ENCODE assay signal across 29 cellular contexts in genomic region chr4:110816367-110816766, GRCh38.
"Had no signal": no experiment of that assay in that cellular context is flagged by ENCODE, and none has a peak within 500 bp of the region (broad histone marks: within the 10 kb centered on the region; RNA-seq: fewer than 3 reads in every experiment).

No MANE protein-coding gene starts in this region.

- H3K9me3 ChIP-seq: ascending aorta, breast epithelium, colonic mucosa, esophagus squamous epithelium, gastrocnemius medialis had no signal

- H3K27ac ChIP-seq: ascending aorta, breast epithelium, cardiac muscle cell, colonic mucosa, epithelial cell of prostate, esophagus squamous epithelium, foreskin keratinocyte, gastrocnemius medialis had no signal

- H3K27me3 ChIP-seq: ascending aorta, breast epithelium, cardiac muscle cell, colonic mucosa, esophagus squamous epithelium, foreskin keratinocyte, gastrocnemius medialis had no signal

- H3K4me1 ChIP-seq: ascending aorta, breast epithelium, colonic mucosa, esophagus squamous epithelium, foreskin keratinocyte had no signal

- DNase-seq: activated CD4-positive, alpha-beta memory T cell treated with anti-CD3 and anti-CD28 coated beads, Interleukin-2, amount 10 ng/mL, durations not matched to agents 7 days and 5 days; activated CD4-positive, alpha-beta T cell treated with anti-CD3 and anti-CD28 coated beads for 36 hours; activated CD4-positive, alpha-beta T cell treated with anti-CD3 and anti-CD28 coated beads, Interleukin-2, amount 10 ng/mL, durations not matched to agents 7 days and 5 days; activated CD4-positive, alpha-beta T cell treated with anti-CD3 and anti-CD28 coated beads, Interleukin-2, amount 50 U/mL, for 4 hours; activated CD4-positive, CD25-positive, alpha-beta regulatory T cell; activated CD4-positive, CD25-positive, alpha-beta regulatory T cell treated with anti-CD3 and anti-CD28 coated beads, Interleukin-2, amount 50 U/mL, for 72 hours; activated CD8-positive, alpha-beta memory T cell treated with anti-CD3 and anti-CD28 coated beads, Interleukin-2, amount 50 U/mL, for 48 hours; activated gamma-delta T cell; activated naive CD4-positive, alpha-beta T cell; activated naive CD4-positive, alpha-beta T cell treated with anti-CD3 and anti-CD28 coated beads, Interleukin-2, amount 10 ng/mL, durations not matched to agents 7 days and 5 days; activated naive CD8-positive, alpha-beta T cell treated with anti-CD3 and anti-CD28 coated beads, Interleukin-2, amount 10 ng/mL, durations not matched to agents 7 days and 5 days; activated T-cell treated with anti-CD3 and anti-CD28 coated beads for 4 hours; activated T-cell treated with anti-CD3 and anti-CD28 coated beads, Interleukin-2, amount 50 U/mL, for 24 hours; activated T-cell treated with anti-CD3 and anti-CD28 coated beads, Interleukin-2, amount 50 U/mL, for 72 hours; central memory CD4-positive, alpha-beta T cell; cerebellar nuclear complex; colonic mucosa; effector CD8-positive, alpha-beta T cell; esophagus squamous epithelium; foreskin keratinocyte; gastrocnemius medialis; glutamatergic neuron; T-helper 1 cell; T-helper 17 cell; T1000 had no signal

- H3K4me3 ChIP-seq: ascending aorta, breast epithelium, cardiac muscle cell, colonic mucosa, esophagus squamous epithelium, gastrocnemius medialis had no signal

- H3K36me3 ChIP-seq: ascending aorta, breast epithelium, cardiac muscle cell, colonic mucosa, esophagus squamous epithelium, gastrocnemius medialis had no signal
